In genomic region chr2:236568068-236568921, GRCh38 we compare ENCODE assay signal across 8 cellular contexts. TPM values are rescaled to one million over a fixed set of nuclear protein-coding genes. Genes with fewer than 3 reads are reported as not detected.
DNase-seq lines count a peak whose midpoint lies in the region; ATAC-seq, FAIRE-seq and TF ChIP-seq lines count a peak whose summit lies in the region.

No MANE protein-coding gene starts in this region.

- H3K4me1 ChIP-seq in esophagus squamous epithelium: peaks cover 26 to 65% (median 32%) of the 10 kb centered on the region in 3 donors

- DNase-seq in GM12891 (ENCODE audit: insufficient read length, low spot score) (no peak), esophagus squamous epithelium (lab: John Stamatoyannopoulos, UW) (no peak), neural crest cell (ENCODE audit: low read depth, low spot score) (peak; percentile 34), SKM-1 treated with dmso at 0.1 percent for 144 hours (lab: John Stamatoyannopoulos, UW; ENCODE audit: unreplicated experiment) (no peak), medulla oblongata (ENCODE audit: extremely low spot score) (no peak), NCI-H2196 (lab: John Stamatoyannopoulos, UW; ENCODE audit: unreplicated experiment) (no peak)
- DNase-seq in activated CD8-positive, alpha-beta memory T cell treated with anti-CD3 and anti-CD28 coated beads, Interleukin-2, amount 50 U/mL, for 4 hours: peak; percentile 29

- peaks cover 66% of the 10 kb centered on the region for H3K4me1 Mint-ChIP-seq in neural crest cell

- no peaks in the 10 kb centered on the region for H3K9me3 Mint-ChIP-seq in neural crest cell

- no peaks in the 10 kb centered on the region for H3K36me3 ChIP-seq in esophagus squamous epithelium

- H3K36me3 Mint-ChIP-seq in neural crest cell (ENCODE audit: low read depth): peaks cover 3% of the 10 kb centered on the region

- peak overlapping the region; percentile 78 to 95 (median 89) for H3K27ac ChIP-seq in esophagus squamous epithelium

- peak overlapping the region; percentile 76 for H3K4me3 Mint-ChIP-seq in neural crest cell

- H3K4me3 ChIP-seq in esophagus squamous epithelium: peak overlapping the region; percentile 32 to 69 (median 50)

- ATAC-seq in HG03064 (IDR thresholded peaks at IDR 0.05; ENCODE audit: low read depth, unreplicated experiment): peak; percentile 38

- H3K27ac Mint-ChIP-seq in neural crest cell (ENCODE audit: unreplicated experiment): no peak overlapping the region

- intact Hi-C loops in esophagus squamous epithelium (cut with DNase I): loop anchor here (5.0 kb wide), 1 partner anchor 56 kb away; no protein-coding TSS in a partner anchor

- peaks cover 38% of the 10 kb centered on the region for H3K27me3 Mint-ChIP-seq in neural crest cell (ENCODE audit: low read depth)

- H3K9me3 ChIP-seq in esophagus squamous epithelium: no peaks in the 10 kb centered on the region

- 5 to 22% methylated on average over 24 to 33 of the region's 49 CpGs for WGBS in esophagus squamous epithelium, 2 donors

- peak; percentile 61 for TF ChIP-seq POLR2A in GM12891 (IDR thresholded peaks at IDR 0.05; ENCODE audit: low read depth, low read length)
- no peak for TF ChIP-seq POLR2A in esophagus squamous epithelium (IDR thresholded peaks at IDR 0.05)

- FAIRE-seq in GM12891 (lab: Jason Lieb, UNC): peak; percentile 92

- peaks cover 0 to 5% (median 0%) of the 10 kb centered on the region in 4 donors for H3K27me3 ChIP-seq in esophagus squamous epithelium

- TF ChIP-seq CTCF in esophagus squamous epithelium (IDR thresholded peaks at IDR 0.05): peak in 1 of 6 experiments; percentile 2
- peak; percentile 11 for TF ChIP-seq CTCF in neural crest cell (conservative IDR thresholded peaks at IDR 0.05)

TF ChIP-seq in GM12891, 5 proteins besides CTCF, POLR2A, EP300 and RAD21:
- TF ChIP-seq SPI1 (IDR thresholded peaks at IDR 0.05; ENCODE audit: low read depth, low read length): peak; percentile 48
- TF ChIP-seq PAX5 (IDR thresholded peaks at IDR 0.05; ENCODE audit: insufficient read depth, low read length, severe bottlenecking): no peak
- TF ChIP-seq TAF1 (IDR thresholded peaks at IDR 0.05; ENCODE audit: low read depth, low read length): 0 out of 2 replicates have a peak, but pooled peaks have one; percentile 30
- peak; percentile 58; the same call in 1 of the 2 replicates for TF ChIP-seq POLR2AphosphoS5 (IDR thresholded peaks at IDR 0.05; ENCODE audit: low read depth, low read length)
- TF ChIP-seq POU2F2 (IDR thresholded peaks at IDR 0.05; ENCODE audit: low read depth, low read length): no peak

RNA-seq across cellular contexts. Expression of gene ACKR3, which starts 1.3 kb away (rescaled TPM):
- polyA plus RNA-seq in GM12891 (2012; ENCODE audit: low read depth, missing spikeins): 13.3 TPM
- 10 to 100 TPM in 3 of 4 donors, 1 to 10 TPM in 1; 5.9 to 29.5 (median 24.5) TPM for total RNA-seq in esophagus squamous epithelium
- total RNA-seq in neural crest cell: 24.5 and 26.2 TPM in 2 replicates

Comparison
In these comparisons a context has a peak if more than half of its experiments do, and no peak if none do; other contexts are left out.
1. DNase-seq: peak in activated CD8-positive, alpha-beta memory T cell treated with anti-CD3 and anti-CD28 coated beads, Interleukin-2, amount 50 U/mL, for 4 hours (single experiment) and neural crest cell (single experiment); none in GM12891 (single experiment), esophagus squamous epithelium (single experiment), SKM-1 treated with dmso at 0.1 percent for 144 hours (single experiment), medulla oblongata (single experiment) and NCI-H2196 (single experiment).